1 cellular context compared by ENCODE assay signal in genomic region chr17:45395569-45396415, GRCh38.
TF ChIP-seq lines count a peak whose summit lies in the region.

No MANE protein-coding gene starts in this region.

TF ChIP-seq in IMR-90, 13 proteins besides CTCF, POLR2A, EP300 and RAD21:
- no peak for TF ChIP-seq NFE2L2 (IDR thresholded peaks at IDR 0.05; ENCODE audit: low read depth, low read length)
- no peak for TF ChIP-seq FOS (IDR thresholded peaks at IDR 0.05; ENCODE audit: low read depth, low read length)
- no peak for TF ChIP-seq USF2 (IDR thresholded peaks at IDR 0.05; ENCODE audit: low read depth, low read length)
- no peak for TF ChIP-seq RCOR1 (IDR thresholded peaks at IDR 0.05; ENCODE audit: insufficient replicate concordance, low read length)
